ENCODE assay signal across 1 cellular context in the genomic region with DNA sequence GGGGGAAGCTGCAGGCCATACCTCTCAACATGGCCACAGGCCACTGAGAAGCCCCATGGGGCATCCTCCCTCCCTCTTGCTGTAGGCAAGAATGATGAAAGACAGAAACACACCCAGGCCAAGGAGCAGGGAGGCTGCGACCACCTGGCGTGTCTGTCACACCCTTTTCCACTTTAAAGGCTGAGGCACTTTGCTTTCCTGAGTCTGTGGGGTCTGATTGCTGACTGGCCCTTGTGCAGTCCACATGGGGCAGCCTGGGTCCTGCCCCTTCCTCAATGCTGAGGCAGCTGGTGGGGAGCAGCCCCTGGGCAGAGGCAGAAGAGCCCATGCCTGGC.
TF ChIP-seq lines count a peak whose summit lies in the region.

No MANE protein-coding gene starts in this region.

TF ChIP-seq in WTC11, 78 proteins besides CTCF, POLR2A, EP300 and RAD21 (continued from another document):
- TF ChIP-seq ZNF281 (CRISPR knock-in tag; IDR thresholded peaks at IDR 0.05) = no peak
- TF ChIP-seq MAX (CRISPR knock-in tag; IDR thresholded peaks at IDR 0.05) = no peak
- TF ChIP-seq SMAD4 (CRISPR knock-in tag; IDR thresholded peaks at IDR 0.05) = no peak
- TF ChIP-seq FOXJ3 (CRISPR knock-in tag; IDR thresholded peaks at IDR 0.05; ENCODE audit: borderline replicate concordance) = no peak
- no peak for TF ChIP-seq JUN (CRISPR knock-in tag; IDR thresholded peaks at IDR 0.05)
- TF ChIP-seq, protein P1, sequence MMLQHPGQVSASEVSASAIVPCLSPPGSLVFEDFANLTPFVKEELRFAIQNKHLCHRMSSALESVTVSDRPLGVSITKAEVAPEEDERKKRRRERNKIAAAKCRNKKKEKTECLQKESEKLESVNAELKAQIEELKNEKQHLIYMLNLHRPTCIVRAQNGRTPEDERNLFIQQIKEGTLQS (CRISPR knock-in tag; conservative IDR thresholded peaks at IDR 0.05) = no peak
- no peak for TF ChIP-seq ZBTB21 (CRISPR knock-in tag; IDR thresholded peaks at IDR 0.05; ENCODE audit: borderline replicate concordance)
- no peak for TF ChIP-seq ZNF219 (CRISPR knock-in tag; IDR thresholded peaks at IDR 0.05; ENCODE audit: borderline replicate concordance)
- no peak for TF ChIP-seq TEAD1 (CRISPR knock-in tag; IDR thresholded peaks at IDR 0.05)
- TF ChIP-seq, protein P2, sequence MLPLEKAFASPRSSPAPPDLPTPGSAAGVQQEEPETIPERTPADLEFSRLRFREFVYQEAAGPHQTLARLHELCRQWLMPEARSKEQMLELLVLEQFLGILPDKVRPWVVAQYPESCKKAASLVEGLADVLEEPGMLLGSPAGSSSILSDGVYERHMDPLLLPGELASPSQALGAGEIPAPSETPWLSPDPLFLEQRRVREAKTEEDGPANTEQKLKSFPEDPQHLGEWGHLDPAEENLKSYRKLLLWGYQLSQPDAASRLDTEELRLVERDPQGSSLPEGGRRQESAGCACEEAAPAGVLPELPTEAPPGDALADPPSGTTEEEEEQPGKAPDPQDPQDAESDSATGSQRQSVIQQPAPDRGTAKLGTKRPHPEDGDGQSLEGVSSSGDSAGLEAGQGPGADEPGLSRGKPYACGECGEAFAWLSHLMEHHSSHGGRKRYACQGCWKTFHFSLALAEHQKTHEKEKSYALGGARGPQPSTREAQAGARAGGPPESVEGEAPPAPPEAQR (CRISPR knock-in tag; IDR thresholded peaks at IDR 0.05) = no peak
- TF ChIP-seq NR3C1 (CRISPR knock-in tag; conservative IDR thresholded peaks at IDR 0.05; ENCODE audit: low read depth) = no peak
- TF ChIP-seq, protein P3, sequence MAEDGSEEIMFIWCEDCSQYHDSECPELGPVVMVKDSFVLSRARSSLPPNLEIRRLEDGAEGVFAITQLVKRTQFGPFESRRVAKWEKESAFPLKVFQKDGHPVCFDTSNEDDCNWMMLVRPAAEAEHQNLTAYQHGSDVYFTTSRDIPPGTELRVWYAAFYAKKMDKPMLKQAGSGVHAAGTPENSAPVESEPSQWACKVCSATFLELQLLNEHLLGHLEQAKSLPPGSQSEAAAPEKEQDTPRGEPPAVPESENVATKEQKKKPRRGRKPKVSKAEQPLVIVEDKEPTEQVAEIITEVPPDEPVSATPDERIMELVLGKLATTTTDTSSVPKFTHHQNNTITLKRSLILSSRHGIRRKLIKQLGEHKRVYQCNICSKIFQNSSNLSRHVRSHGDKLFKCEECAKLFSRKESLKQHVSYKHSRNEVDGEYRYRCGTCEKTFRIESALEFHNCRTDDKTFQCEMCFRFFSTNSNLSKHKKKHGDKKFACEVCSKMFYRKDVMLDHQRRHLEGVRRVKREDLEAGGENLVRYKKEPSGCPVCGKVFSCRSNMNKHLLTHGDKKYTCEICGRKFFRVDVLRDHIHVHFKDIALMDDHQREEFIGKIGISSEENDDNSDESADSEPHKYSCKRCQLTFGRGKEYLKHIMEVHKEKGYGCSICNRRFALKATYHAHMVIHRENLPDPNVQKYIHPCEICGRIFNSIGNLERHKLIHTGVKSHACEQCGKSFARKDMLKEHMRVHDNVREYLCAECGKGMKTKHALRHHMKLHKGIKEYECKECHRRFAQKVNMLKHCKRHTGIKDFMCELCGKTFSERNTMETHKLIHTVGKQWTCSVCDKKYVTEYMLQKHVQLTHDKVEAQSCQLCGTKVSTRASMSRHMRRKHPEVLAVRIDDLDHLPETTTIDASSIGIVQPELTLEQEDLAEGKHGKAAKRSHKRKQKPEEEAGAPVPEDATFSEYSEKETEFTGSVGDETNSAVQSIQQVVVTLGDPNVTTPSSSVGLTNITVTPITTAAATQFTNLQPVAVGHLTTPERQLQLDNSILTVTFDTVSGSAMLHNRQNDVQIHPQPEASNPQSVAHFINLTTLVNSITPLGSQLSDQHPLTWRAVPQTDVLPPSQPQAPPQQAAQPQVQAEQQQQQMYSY (CRISPR knock-in tag; IDR thresholded peaks at IDR 0.05) = no peak
- no peak for TF ChIP-seq RELA (CRISPR knock-in tag; IDR thresholded peaks at IDR 0.05; ENCODE audit: borderline replicate concordance)
